In genomic region chr16:68434654-68435210, GRCh38 we compare ENCODE assay signal across 19 cellular contexts. TPM values are rescaled to one million over a fixed set of nuclear protein-coding genes. Genes with fewer than 3 reads are reported as not detected.
DNase-seq lines count a peak whose midpoint lies in the region; ATAC-seq and TF ChIP-seq lines count a peak whose summit lies in the region.
"Had no signal": no experiment of that assay in that cellular context is flagged by ENCODE, and none has a peak within 500 bp of the region (broad histone marks: within the 10 kb centered on the region; RNA-seq: fewer than 3 reads in every experiment).

No MANE protein-coding gene starts in this region.

- H3K4me1 Mint-ChIP-seq in naive thymus-derived CD4-positive, alpha-beta T cell = peaks cover 9 to 38% (median 26%) of the 10 kb centered on the region in 7 donors
- H3K4me1 Mint-ChIP-seq: nephron progenitor cell had no signal

- TF ChIP-seq CTCF in esophagus squamous epithelium (IDR thresholded peaks at IDR 0.05) = no peak

- no peaks in the 10 kb centered on the region for H3K27me3 ChIP-seq in naive thymus-derived CD4-positive, alpha-beta T cell (ENCODE audit: control insufficient read depth in 2 of 2, insufficient read depth in 2 of 2, low read length in 2 of 2)
- peaks cover 0 to 33% (median 0%) of the 10 kb centered on the region in 4 donors for H3K27me3 ChIP-seq in esophagus squamous epithelium
- H3K27me3 ChIP-seq: adrenal gland had no signal

- H3K36me3 ChIP-seq in naive thymus-derived CD4-positive, alpha-beta T cell (ENCODE audit: control insufficient read depth in 2 of 3, insufficient read depth in 3 of 3, low read length in 3 of 3) = no peaks in the 10 kb centered on the region
- H3K36me3 ChIP-seq in esophagus squamous epithelium = no peaks in the 10 kb centered on the region
- H3K36me3 ChIP-seq: adrenal gland, lower lobe of right lung had no signal

- peaks cover 0 to 14% (median 3%) of the 10 kb centered on the region in 11 donors for H3K9me3 Mint-ChIP-seq in naive thymus-derived CD4-positive, alpha-beta T cell

- DNase-seq in NCI-H2081 (lab: John Stamatoyannopoulos, UW) (peak; percentile 12 to 43), NCI-H2081 treated with DMSO at 0.1 percent for 48 hours (lab: John Stamatoyannopoulos, UW) (no peak), HT-29 (ENCODE audit: low spot score) (peak; percentile 62), NCI-H226 (no peak), NCI-H1092 (lab: John Stamatoyannopoulos, UW) (no peak), esophagus squamous epithelium (lab: John Stamatoyannopoulos, UW) (no peak)
- DNase-seq in naive thymus-derived CD4-positive, alpha-beta T cell = peak in 4 of 9 donors; percentile 25 to 34 (median 30)
- DNase-seq: activated CD4-positive, alpha-beta T cell treated with anti-CD3 and anti-CD28 coated beads, Interleukin-2, amount 50 U/mL, for 1 hour; activated T-cell treated with anti-CD3 and anti-CD28 coated beads, Interleukin-2, amount 50 U/mL, for 4 hours; adrenal gland; C1 segment of cervical spinal cord; lower lobe of right lung; nephron progenitor cell; NK-92 treated with Interleukin-12 subunit alpha and Interleukin-12 subunit beta, amount 100 ng/mL, for 24 hours; SHP77 treated with DMSO at 0.1 percent for 48 hours; stimulated activated naive CD8-positive, alpha-beta T cell treated with anti-CD3 and anti-CD28 coated beads, Interleukin-15, Interleukin-2, amounts not matched to agents 100 U/mL and 50 U/mL, for 24 hours; T1000 had no signal

- peaks cover 0 to 16% of the 10 kb centered on the region in 2 donors for H3K4me1 ChIP-seq in naive thymus-derived CD4-positive, alpha-beta T cell (ENCODE audit: control insufficient read depth in 2 of 2, insufficient read depth in 2 of 2, low read length in 2 of 2)
- peaks cover 0 to 7% (median 0%) of the 10 kb centered on the region in 3 donors for H3K4me1 ChIP-seq in esophagus squamous epithelium
- H3K4me1 ChIP-seq: A549, adrenal gland, lower lobe of right lung had no signal

- CTCF ChIA-PET in naive thymus-derived CD4-positive, alpha-beta T cell (lab: Charles Lee) = interaction anchor here (1.0 to 1.6 kb wide), 5 partner anchors 18 to 38 kb away, joined by 3 to 10 read pairs (median 3); no protein-coding TSS in a partner anchor

- H3K27ac ChIP-seq in angular gyrus (ENCODE audit: low read depth, low read length) (peak overlapping the region; percentile 32), esophagus squamous epithelium (no peak overlapping the region)
- peak overlapping the region; percentile 36 for H3K27ac ChIP-seq in naive thymus-derived CD4-positive, alpha-beta T cell (ENCODE audit: low read depth, low read length)
- H3K27ac ChIP-seq: A549, adrenal gland, lower lobe of right lung had no signal

- H3K36me3 Mint-ChIP-seq in naive thymus-derived CD4-positive, alpha-beta T cell = peaks cover 0 to 11% (median 4%) of the 10 kb centered on the region in 5 donors

- H3K9me3 ChIP-seq in naive thymus-derived CD4-positive, alpha-beta T cell (ENCODE audit: control insufficient read depth in 2 of 3, low read length in 3 of 3) = no peaks in the 10 kb centered on the region
- H3K9me3 ChIP-seq in esophagus squamous epithelium = peaks cover 0 to 6% (median 0%) of the 10 kb centered on the region in 3 donors
- H3K9me3 ChIP-seq: adrenal gland, lower lobe of right lung had no signal

- peak overlapping the region in 8 of 10 donors; percentile 8 to 55 (median 12) for H3K4me3 Mint-ChIP-seq in naive thymus-derived CD4-positive, alpha-beta T cell
- H3K4me3 Mint-ChIP-seq: activated T-cell treated with anti-CD3 and anti-CD28 coated beads, Interleukin-2, amount 50 U/mL, for 4 hours; nephron progenitor cell had no signal

- no peak for ATAC-seq in naive thymus-derived CD4-positive, alpha-beta T cell
- ATAC-seq: A549; activated T-cell treated with anti-CD3 and anti-CD28 coated beads, Interleukin-2, amount 50 U/mL, for 4 hours; lower lobe of right lung; stimulated activated naive CD8-positive, alpha-beta T cell treated with anti-CD3 and anti-CD28 coated beads, Interleukin-15, Interleukin-2, amounts not matched to agents 100 U/mL and 50 U/mL, for 24 hours had no signal

- 50 to 56% methylated on average over 4 to 5 of the region's 5 CpGs for WGBS in esophagus squamous epithelium, 2 donors

- peaks cover 0 to 41% (median 0%) of the 10 kb centered on the region in 5 donors for H3K27me3 Mint-ChIP-seq in naive thymus-derived CD4-positive, alpha-beta T cell

- POLR2A ChIA-PET in naive thymus-derived CD4-positive, alpha-beta T cell (lab: Charles Lee) = interaction anchor here (1.0 to 4.5 kb wide), 5 partner anchors 9 to 29 kb away, joined by 3 to 24 read pairs (median 6); no protein-coding TSS in a partner anchor

- intact Hi-C loops in naive thymus-derived CD4-positive, alpha-beta T cell (cut with micrococcal nuclease) = loop anchor here in 1 of 2 donors (2.0 kb wide), 1 partner anchor 16 kb away; no protein-coding TSS in a partner anchor
- intact Hi-C loops in esophagus squamous epithelium (cut with DNase I) = no loop called here

- peak overlapping the region; percentile 3 to 88 (median 66) for H3K27ac Mint-ChIP-seq in naive thymus-derived CD4-positive, alpha-beta T cell
- H3K27ac Mint-ChIP-seq: nephron progenitor cell had no signal

- H3K4me3 ChIP-seq in naive thymus-derived CD4-positive, alpha-beta T cell (ENCODE audit: low read length) = no peak overlapping the region
- H3K4me3 ChIP-seq in esophagus squamous epithelium = no peak overlapping the region
- H3K4me3 ChIP-seq: A549, adrenal gland, lower lobe of right lung had no signal

- TF ChIP-seq POLR2A in esophagus squamous epithelium (IDR thresholded peaks at IDR 0.05) = no peak

RNA-seq across cellular contexts. Expression of gene SMPD3, which starts 13.6 kb away (rescaled TPM):
- 45.7 and 50.7 TPM in 2 replicates for total RNA-seq in HT-29 (2014; rRNA removed; shearing (Covaris generic))
- 1 to 10 TPM in 3 of 5 experiments, under 1 TPM in 2; 0.57 to 6.1 (median 1.8) TPM for total RNA-seq in naive thymus-derived CD4-positive, alpha-beta T cell
- 1 to 10 TPM in 1 of 2 donors, under 1 TPM in 1; 0.32 to 1.8 TPM for polyA plus RNA-seq in naive thymus-derived CD4-positive, alpha-beta T cell
- total RNA-seq in esophagus squamous epithelium = 1 to 10 TPM in 2 of 4 donors, under 1 TPM in 2; 0.18 to 2.3 (median 0.92) TPM

Comparison
In these comparisons a context has a peak if more than half of its experiments do, and no peak if none do; other contexts are left out.
1. DNase-seq: peak in NCI-H2081 (2 of 2) and HT-29 (single experiment); none in NCI-H2081 treated with DMSO at 0.1 percent for 48 hours (single experiment), NCI-H226 (single experiment), NCI-H1092 (single experiment) and esophagus squamous epithelium (single experiment).
2. H3K27ac ChIP-seq: peak in angular gyrus (single experiment) and naive thymus-derived CD4-positive, alpha-beta T cell (single experiment); none in esophagus squamous epithelium (0 of 4).